Comparison of ENCODE assay signal across 1 cellular context in the genomic region with DNA sequence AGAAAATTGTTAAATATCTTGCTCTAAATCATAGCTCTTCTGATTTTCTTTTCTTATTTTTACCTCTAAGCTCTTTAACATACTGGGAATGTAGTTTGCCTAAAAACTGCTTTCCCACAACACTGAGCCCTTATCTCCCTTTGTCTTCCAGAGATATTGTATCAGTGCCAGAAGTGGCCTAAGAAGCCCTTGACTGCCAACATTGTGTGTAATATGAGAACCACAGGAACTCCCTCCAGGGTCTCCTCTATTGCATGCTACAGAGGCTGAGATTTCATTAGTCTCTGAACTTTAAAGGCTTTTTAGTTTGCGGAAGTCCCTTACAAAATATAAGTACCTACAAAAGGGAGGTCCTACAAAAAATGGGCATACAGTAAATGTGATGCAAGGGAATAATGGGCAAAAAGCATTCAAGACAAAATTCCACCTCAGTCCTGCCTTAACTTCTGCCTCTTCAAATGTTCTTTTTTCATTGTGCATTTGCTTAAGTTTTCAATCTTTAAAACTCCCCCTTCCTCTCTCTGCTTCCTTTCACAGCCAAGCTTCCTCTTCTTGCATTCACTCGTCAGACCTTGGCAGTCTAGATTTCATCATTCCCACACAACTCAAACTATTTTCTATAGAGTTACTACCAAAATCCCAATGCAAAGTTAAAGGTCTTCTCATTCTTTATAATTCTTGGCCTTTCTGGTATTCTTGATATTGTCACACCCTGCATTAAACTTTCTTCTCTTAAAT.
A peak's percentile ranks its signal among the peaks of the same experiment; 100 is the strongest.
TF ChIP-seq lines count a peak whose summit lies in the region.

No MANE protein-coding gene starts in this region.

TF ChIP-seq in HepG2, 621 proteins besides CTCF, POLR2A, EP300 and RAD21 (continued from another document and continues in another):
- TF ChIP-seq E2F5 (CRISPR knock-in tag; conservative IDR thresholded peaks at IDR 0.05) (no peak), SMAD1 (CRISPR knock-in tag; IDR thresholded peaks at IDR 0.05; ENCODE audit: borderline replicate concordance, low read depth) (no peak), ZNF550 (CRISPR knock-in tag; IDR thresholded peaks at IDR 0.05; ENCODE audit: borderline replicate concordance) (no peak), ZBED4 (CRISPR knock-in tag; IDR thresholded peaks at IDR 0.05; ENCODE audit: borderline replicate concordance) (peak; percentile 15; the same call in 1 of the 2 replicates), GATAD2A (CRISPR knock-in tag; IDR thresholded peaks at IDR 0.05) (peak; percentile 94), SMAD3 (CRISPR knock-in tag; IDR thresholded peaks at IDR 0.05) (peak; percentile 51; the same call in 1 of the 2 replicates), MYNN (CRISPR knock-in tag; IDR thresholded peaks at IDR 0.05; ENCODE audit: low read depth) (0 out of 2 replicates have a peak, but pooled peaks have one; percentile 51), SOX5 (CRISPR knock-in tag; IDR thresholded peaks at IDR 0.05; ENCODE audit: borderline replicate concordance) (peak; percentile 88), PAXIP1 (CRISPR knock-in tag; conservative IDR thresholded peaks at IDR 0.05) (peak; percentile 50; the same call in 1 of the 2 replicates), ZNF512 (CRISPR knock-in tag; IDR thresholded peaks at IDR 0.05) (no peak), SPEN (CRISPR knock-in tag; IDR thresholded peaks at IDR 0.05; ENCODE audit: low read depth) (0 out of 2 replicates have a peak, but pooled peaks have one; percentile 20), AKNA (CRISPR knock-in tag; IDR thresholded peaks at IDR 0.05; ENCODE audit: borderline replicate concordance) (0 out of 2 replicates have a peak, but pooled peaks have one; percentile 16), LCORL (IDR thresholded peaks at IDR 0.05) (no peak), LCORL (CRISPR knock-in tag; IDR thresholded peaks at IDR 0.05) (peak; percentile 44)
- TF ChIP-seq, protein P1, sequence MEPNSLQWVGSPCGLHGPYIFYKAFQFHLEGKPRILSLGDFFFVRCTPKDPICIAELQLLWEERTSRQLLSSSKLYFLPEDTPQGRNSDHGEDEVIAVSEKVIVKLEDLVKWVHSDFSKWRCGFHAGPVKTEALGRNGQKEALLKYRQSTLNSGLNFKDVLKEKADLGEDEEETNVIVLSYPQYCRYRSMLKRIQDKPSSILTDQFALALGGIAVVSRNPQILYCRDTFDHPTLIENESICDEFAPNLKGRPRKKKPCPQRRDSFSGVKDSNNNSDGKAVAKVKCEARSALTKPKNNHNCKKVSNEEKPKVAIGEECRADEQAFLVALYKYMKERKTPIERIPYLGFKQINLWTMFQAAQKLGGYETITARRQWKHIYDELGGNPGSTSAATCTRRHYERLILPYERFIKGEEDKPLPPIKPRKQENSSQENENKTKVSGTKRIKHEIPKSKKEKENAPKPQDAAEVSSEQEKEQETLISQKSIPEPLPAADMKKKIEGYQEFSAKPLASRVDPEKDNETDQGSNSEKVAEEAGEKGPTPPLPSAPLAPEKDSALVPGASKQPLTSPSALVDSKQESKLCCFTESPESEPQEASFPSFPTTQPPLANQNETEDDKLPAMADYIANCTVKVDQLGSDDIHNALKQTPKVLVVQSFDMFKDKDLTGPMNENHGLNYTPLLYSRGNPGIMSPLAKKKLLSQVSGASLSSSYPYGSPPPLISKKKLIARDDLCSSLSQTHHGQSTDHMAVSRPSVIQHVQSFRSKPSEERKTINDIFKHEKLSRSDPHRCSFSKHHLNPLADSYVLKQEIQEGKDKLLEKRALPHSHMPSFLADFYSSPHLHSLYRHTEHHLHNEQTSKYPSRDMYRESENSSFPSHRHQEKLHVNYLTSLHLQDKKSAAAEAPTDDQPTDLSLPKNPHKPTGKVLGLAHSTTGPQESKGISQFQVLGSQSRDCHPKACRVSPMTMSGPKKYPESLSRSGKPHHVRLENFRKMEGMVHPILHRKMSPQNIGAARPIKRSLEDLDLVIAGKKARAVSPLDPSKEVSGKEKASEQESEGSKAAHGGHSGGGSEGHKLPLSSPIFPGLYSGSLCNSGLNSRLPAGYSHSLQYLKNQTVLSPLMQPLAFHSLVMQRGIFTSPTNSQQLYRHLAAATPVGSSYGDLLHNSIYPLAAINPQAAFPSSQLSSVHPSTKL (CRISPR knock-in tag; IDR thresholded peaks at IDR 0.05): peak; percentile 89
- TF ChIP-seq, protein P2, sequence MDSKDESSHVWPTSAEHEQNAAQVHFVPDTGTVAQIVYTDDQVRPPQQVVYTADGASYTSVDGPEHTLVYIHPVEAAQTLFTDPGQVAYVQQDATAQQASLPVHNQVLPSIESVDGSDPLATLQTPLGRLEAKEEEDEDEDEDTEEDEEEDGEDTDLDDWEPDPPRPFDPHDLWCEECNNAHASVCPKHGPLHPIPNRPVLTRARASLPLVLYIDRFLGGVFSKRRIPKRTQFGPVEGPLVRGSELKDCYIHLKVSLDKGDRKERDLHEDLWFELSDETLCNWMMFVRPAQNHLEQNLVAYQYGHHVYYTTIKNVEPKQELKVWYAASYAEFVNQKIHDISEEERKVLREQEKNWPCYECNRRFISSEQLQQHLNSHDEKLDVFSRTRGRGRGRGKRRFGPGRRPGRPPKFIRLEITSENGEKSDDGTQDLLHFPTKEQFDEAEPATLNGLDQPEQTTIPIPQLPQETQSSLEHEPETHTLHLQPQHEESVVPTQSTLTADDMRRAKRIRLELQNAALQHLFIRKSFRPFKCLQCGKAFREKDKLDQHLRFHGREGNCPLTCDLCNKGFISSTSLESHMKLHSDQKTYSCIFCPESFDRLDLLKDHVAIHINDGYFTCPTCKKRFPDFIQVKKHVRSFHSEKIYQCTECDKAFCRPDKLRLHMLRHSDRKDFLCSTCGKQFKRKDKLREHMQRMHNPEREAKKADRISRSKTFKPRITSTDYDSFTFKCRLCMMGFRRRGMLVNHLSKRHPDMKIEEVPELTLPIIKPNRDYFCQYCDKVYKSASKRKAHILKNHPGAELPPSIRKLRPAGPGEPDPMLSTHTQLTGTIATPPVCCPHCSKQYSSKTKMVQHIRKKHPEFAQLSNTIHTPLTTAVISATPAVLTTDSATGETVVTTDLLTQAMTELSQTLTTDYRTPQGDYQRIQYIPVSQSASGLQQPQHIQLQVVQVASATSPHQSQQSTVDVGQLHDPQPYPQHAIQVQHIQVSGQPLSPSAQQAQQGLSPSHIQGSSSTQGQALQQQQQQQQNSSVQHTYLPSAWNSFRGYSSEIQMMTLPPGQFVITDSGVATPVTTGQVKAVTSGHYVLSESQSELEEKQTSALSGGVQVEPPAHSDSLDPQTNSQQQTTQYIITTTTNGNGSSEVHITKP (CRISPR knock-in tag; IDR thresholded peaks at IDR 0.05; ENCODE audit: low read depth): no peak
- TF ChIP-seq, protein P3, sequence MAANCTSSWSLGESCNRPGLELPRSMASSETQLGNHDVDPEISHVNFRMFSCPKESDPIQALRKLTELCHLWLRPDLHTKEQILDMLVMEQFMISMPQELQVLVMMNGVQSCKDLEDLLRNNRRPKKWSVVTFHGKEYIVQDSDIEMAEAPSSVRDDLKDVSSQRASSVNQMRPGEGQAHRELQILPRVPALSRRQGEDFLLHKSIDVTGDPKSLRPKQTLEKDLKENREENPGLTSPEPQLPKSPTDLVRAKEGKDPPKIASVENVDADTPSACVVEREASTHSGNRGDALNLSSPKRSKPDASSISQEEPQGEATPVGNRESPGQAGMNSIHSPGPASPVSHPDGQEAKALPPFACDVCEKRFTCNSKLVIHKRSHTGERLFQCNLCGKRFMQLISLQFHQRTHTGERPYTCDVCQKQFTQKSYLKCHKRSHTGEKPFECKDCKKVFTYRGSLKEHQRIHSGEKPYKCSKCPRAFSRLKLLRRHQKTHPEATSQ (CRISPR knock-in tag; IDR thresholded peaks at IDR 0.05; ENCODE audit: borderline replicate concordance): 0 out of 2 replicates have a peak, but pooled peaks have one; percentile 62
